Comparison of ENCODE assay signal across 11 cellular contexts in the genomic region with DNA sequence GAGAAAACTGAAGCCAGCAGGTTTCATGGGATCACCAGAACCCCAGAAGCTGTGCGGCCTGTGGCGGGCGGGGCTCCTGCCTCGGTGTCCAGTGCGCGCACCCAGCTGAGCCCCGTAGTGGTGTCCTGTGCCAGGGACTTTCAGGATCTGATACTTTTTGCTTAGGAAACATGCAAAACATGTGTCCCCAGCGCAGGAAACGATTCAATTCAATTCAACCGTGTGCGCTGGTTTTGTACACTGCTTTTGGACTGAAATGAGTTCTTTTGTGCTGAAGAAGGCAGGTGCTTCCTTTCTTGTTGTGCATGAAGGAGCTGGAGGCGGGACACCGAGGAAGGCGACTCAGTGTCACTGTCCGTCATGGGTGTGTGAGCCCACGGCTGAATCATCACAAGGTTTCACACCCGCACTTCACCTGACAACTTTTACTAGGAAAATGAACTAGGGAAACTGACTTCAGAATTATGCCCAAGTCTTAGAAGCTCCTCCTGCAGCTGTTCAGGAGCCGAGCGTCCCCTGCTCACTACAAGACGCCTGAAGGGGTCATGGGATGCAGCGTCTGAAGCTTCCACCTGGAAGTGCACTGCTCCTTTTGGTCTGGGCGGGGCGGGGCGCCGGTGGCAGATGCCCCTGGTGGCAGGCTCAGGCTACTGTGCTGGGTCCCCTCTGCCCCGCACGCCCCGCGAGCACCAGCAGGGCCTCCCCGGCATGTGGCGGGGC. TPM values are rescaled to one million over a fixed set of nuclear protein-coding genes. Genes with fewer than 3 reads are reported as not detected.
DNase-seq lines count a peak whose midpoint lies in the region; ATAC-seq and TF ChIP-seq lines count a peak whose summit lies in the region.
"Had no signal": no experiment of that assay in that cellular context is flagged by ENCODE, and none has a peak within 500 bp of the region (broad histone marks: within the 10 kb centered on the region; RNA-seq: fewer than 3 reads in every experiment).

No MANE protein-coding gene starts in this region.

- H3K9me3 ChIP-seq in endodermal cell (ENCODE audit: control insufficient read depth, low read length) = no peaks in the 10 kb centered on the region
- H3K9me3 ChIP-seq: neutrophil had no signal

- no peak overlapping the region for H3K27ac Mint-ChIP-seq in endodermal cell

- peaks cover 12% of the 10 kb centered on the region for H3K4me1 Mint-ChIP-seq in endodermal cell

- no peak overlapping the region for H3K4me3 ChIP-seq in endodermal cell (ENCODE audit: low read length)
- H3K4me3 ChIP-seq: dorsolateral prefrontal cortex had no signal

- peak; percentile 57 for TF ChIP-seq CTCF in endodermal cell (conservative IDR thresholded peaks at IDR 0.05)

- H3K27me3 Mint-ChIP-seq in endodermal cell (ENCODE audit: insufficient read depth) = no peaks in the 10 kb centered on the region

- TF ChIP-seq POLR2A in GM19193 (IDR thresholded peaks at IDR 0.05; ENCODE audit: extremely low read depth, insufficient read depth, insufficient read length) = peak; percentile 22

- peak; percentile 90 for ATAC-seq in HG03066 (IDR thresholded peaks at IDR 0.05; ENCODE audit: low read depth, unreplicated experiment)
- ATAC-seq in GM19035 (IDR thresholded peaks at IDR 0.05; ENCODE audit: unreplicated experiment) = no peak

- DNase-seq in Caki2 (ENCODE audit: low read depth) = peak; percentile 57
- no peak for DNase-seq in endodermal cell
- no peak for DNase-seq in foreskin melanocyte
- DNase-seq in NCI-H1436 treated with DMSO at 0.1 percent for 48 hours (lab: John Stamatoyannopoulos, UW) = no peak
- no peak for DNase-seq in superior temporal gyrus (ENCODE audit: extremely low spot score)
- DNase-seq: dorsolateral prefrontal cortex had no signal

- no peak overlapping the region for H3K4me3 Mint-ChIP-seq in endodermal cell

- H3K9ac ChIP-seq in endodermal cell (ENCODE audit: extremely low read depth, low read length, poor library complexity, severe bottlenecking) = no peak overlapping the region

- peaks cover 21% of the 10 kb centered on the region for H3K36me3 ChIP-seq in endodermal cell (ENCODE audit: control insufficient read depth, insufficient read depth, low read length)

- H3K27me3 ChIP-seq in endodermal cell (ENCODE audit: control insufficient read depth, insufficient read depth, low read length, poor library complexity, severe bottlenecking) = no peaks in the 10 kb centered on the region
- H3K27me3 ChIP-seq: dorsolateral prefrontal cortex, neutrophil had no signal

- no peaks in the 10 kb centered on the region for H3K9me3 Mint-ChIP-seq in endodermal cell

- H3K27ac ChIP-seq in endodermal cell (ENCODE audit: low read depth, low read length) = no peak overlapping the region
- H3K27ac ChIP-seq: neutrophil had no signal

- H3K36me3 Mint-ChIP-seq in endodermal cell (ENCODE audit: low read depth) = peaks cover 13% of the 10 kb centered on the region

- in situ Hi-C loops in Caki2 (cut with HindIII; ENCODE audit: low pct_unique_long_range_greater_than_20kb, low sequenced_read_pairs) = no loop called here

- H3K4me1 ChIP-seq in endodermal cell (ENCODE audit: control insufficient read depth, insufficient read depth, low read length) = peaks cover 2% of the 10 kb centered on the region

- WGBS in endodermal cell (ENCODE audit: insufficient coverage in 1 of 2, insufficient read length in 1 of 2), 2 experiments = 94 to 98% methylated on average over 18 to 31 of the region's 31 CpGs

RNA-seq across cellular contexts. Expression of gene ZNF750, which starts 31.4 kb away (rescaled TPM):
- not detected in 2 replicates for total RNA-seq in Caki2 (2014; rRNA removed; shearing (Covaris generic); ENCODE audit: low replicate concordance)
- total RNA-seq in endodermal cell = not detected
- polyA plus RNA-seq in endodermal cell (2013, experiment 1 of 2) = not detected
- not detected for polyA plus RNA-seq in endodermal cell (2013, experiment 2 of 2)
- total RNA-seq: SK-MEL-5 had no signal
